ENCODE assay signal across 9 cellular contexts in genomic region chr13:79679334-79679733, GRCh38.
DNase-seq lines count a peak whose midpoint lies in the region; ATAC-seq, FAIRE-seq and TF ChIP-seq lines count a peak whose summit lies in the region.
"Had no signal": no experiment of that assay in that cellular context is flagged by ENCODE, and none has a peak within 500 bp of the region (broad histone marks: within the 10 kb centered on the region; RNA-seq: fewer than 3 reads in every experiment).

No MANE protein-coding gene starts in this region.

- no peaks in the 10 kb centered on the region for H3K9me2 ChIP-seq in PC-3 (replicated peaks; ENCODE audit: low read length)

- H3K4me2 ChIP-seq in PC-3 (ENCODE audit: low read length), result no peak overlapping the region

- H3F3A ChIP-seq in PC-3 (ENCODE audit: low read length, unreplicated experiment), result no peaks in the 10 kb centered on the region

- no peaks in the 10 kb centered on the region for H3K9me3 ChIP-seq in PC-3 (ENCODE audit: low read length)

- H2AFZ ChIP-seq in PC-3 (ENCODE audit: low read length), result no peak overlapping the region

- peaks cover 15% of the 10 kb centered on the region for H3K9me3 Mint-ChIP-seq in MCF 10A (ENCODE audit: unreplicated experiment)

- POLR2A ChIA-PET in PC-3 (lab: Charles Lee; ENCODE audit: unreplicated experiment) (no interaction called here), MCF 10A (lab: Yijun Ruan, JAX) (interaction anchor here (0.7 to 1.9 kb wide), 6 partner anchors 10 to 1338 kb away, joined by 3 to 6 read pairs (median 3); no protein-coding TSS in a partner anchor)

- FAIRE-seq in G401.6 (lab: Jason Lieb, UNC), result peak; percentile 79
- FAIRE-seq: colon had no signal

- H4K20me1 ChIP-seq in PC-3 (ENCODE audit: low read length), result no peaks in the 10 kb centered on the region

- BruUV-seq in PC-3 (replicated peaks; lab: Mats Ljungman, UMichigan), result no TSS peak
- BruUV-seq in MCF 10A (replicated peaks; lab: Mats Ljungman, UMichigan), result no TSS peak

- H3K9ac ChIP-seq in PC-3 (ENCODE audit: low read length), result no peak overlapping the region

- no peaks in the 10 kb centered on the region for H3K27me3 Mint-ChIP-seq in MCF 10A (ENCODE audit: insufficient read depth, unreplicated experiment)

- no peak overlapping the region for H3K27ac Mint-ChIP-seq in MCF 10A (ENCODE audit: low read depth, unreplicated experiment)

- CTCF ChIA-PET in PC-3 (lab: Charles Lee) (interaction anchor here (0.6 to 1.0 kb wide), 4 partner anchors 14 to 656 kb away, joined by 4 to 9 read pairs (median 6); no protein-coding TSS in a partner anchor), MCF 10A (lab: Yijun Ruan, JAX) (interaction anchor here (0.6 to 3.5 kb wide), 37 partner anchors 9 to 1336 kb away, joined by 3 to 28 read pairs (median 3); partner anchors contain the start of gene SPRY2)

- ATAC-seq in GM21367 (IDR thresholded peaks at IDR 0.05; ENCODE audit: unreplicated experiment), result peak; percentile 92
- peak; percentile 66 for ATAC-seq in PC-3

- DNase-seq in HPDE6-E6E7 (ENCODE audit: extremely low spot score) (peak; percentile 17), PC-3 (peak; percentile 76), MCF 10A (ENCODE audit: unreplicated experiment) (peak; percentile 81), kidney tubule cell (ENCODE audit: low spot score) (peak; percentile 74), DMS79 treated with DMSO at 0.1 percent for 48 hours (lab: John Stamatoyannopoulos, UW) (no peak)
- peak in 2 of 3 donors; percentile 28 to 34 for DNase-seq in stimulated activated CD4-positive, alpha-beta T cell treated with anti-CD3 and anti-CD28 coated beads, TNF-alpha, amount 100 ng/mL, for 48 hours (ENCODE audit: low read depth in 3 of 3)

- no peaks in the 10 kb centered on the region for H3K27me3 ChIP-seq in PC-3 (ENCODE audit: low read length)

- peak; percentile 86 for TF ChIP-seq CTCF in PC-3 (conservative IDR thresholded peaks at IDR 0.05; ENCODE audit: low read depth, low read length)
- peak; percentile 81 for TF ChIP-seq CTCF in MCF 10A (IDR thresholded peaks at IDR 0.05; ENCODE audit: unreplicated experiment)

- intact Hi-C loops in PC-3 (cut with micrococcal nuclease), result loop anchor here (1.0 to 2.0 kb wide), 4 partner anchors 49 to 685 kb away; no protein-coding TSS in a partner anchor
- intact Hi-C loops in MCF 10A (cut with micrococcal nuclease), result loop anchor here (1.0 to 5.0 kb wide), 3 partner anchors 49 to 660 kb away; no protein-coding TSS in a partner anchor

- H3K36me3 ChIP-seq in PC-3 (ENCODE audit: low read depth, low read length), result no peaks in the 10 kb centered on the region

- no peak overlapping the region for H3K4me3 Mint-ChIP-seq in MCF 10A (ENCODE audit: unreplicated experiment)

- no peaks in the 10 kb centered on the region for H3K79me2 ChIP-seq in PC-3 (ENCODE audit: low read length)

- peaks cover 14% of the 10 kb centered on the region for H3K4me1 Mint-ChIP-seq in MCF 10A (ENCODE audit: insufficient read depth, unreplicated experiment)

- no peak overlapping the region for H3K27ac ChIP-seq in PC-3 (ENCODE audit: low read length)

- peaks cover 11% of the 10 kb centered on the region; the same call in 1 of the 2 replicates for H3K4me1 ChIP-seq in PC-3 (ENCODE audit: insufficient read depth, low read length)

- no peaks in the 10 kb centered on the region for H3K36me3 Mint-ChIP-seq in MCF 10A (ENCODE audit: insufficient read depth, unreplicated experiment)

- H3K4me3 ChIP-seq in PC-3 (ENCODE audit: low read length), result no peak overlapping the region
